Comparison of ENCODE assay signal across 15 cellular contexts in genomic region chr19:17376935-17377600, GRCh38. TPM values are rescaled to one million over a fixed set of nuclear protein-coding genes. Genes with fewer than 3 reads are reported as not detected.
DNase-seq lines count a peak whose midpoint lies in the region; ATAC-seq, FAIRE-seq and TF ChIP-seq lines count a peak whose summit lies in the region.
"Had no signal": no experiment of that assay in that cellular context is flagged by ENCODE, and none has a peak within 500 bp of the region (broad histone marks: within the 10 kb centered on the region; RNA-seq: fewer than 3 reads in every experiment).

A gene with protein sequence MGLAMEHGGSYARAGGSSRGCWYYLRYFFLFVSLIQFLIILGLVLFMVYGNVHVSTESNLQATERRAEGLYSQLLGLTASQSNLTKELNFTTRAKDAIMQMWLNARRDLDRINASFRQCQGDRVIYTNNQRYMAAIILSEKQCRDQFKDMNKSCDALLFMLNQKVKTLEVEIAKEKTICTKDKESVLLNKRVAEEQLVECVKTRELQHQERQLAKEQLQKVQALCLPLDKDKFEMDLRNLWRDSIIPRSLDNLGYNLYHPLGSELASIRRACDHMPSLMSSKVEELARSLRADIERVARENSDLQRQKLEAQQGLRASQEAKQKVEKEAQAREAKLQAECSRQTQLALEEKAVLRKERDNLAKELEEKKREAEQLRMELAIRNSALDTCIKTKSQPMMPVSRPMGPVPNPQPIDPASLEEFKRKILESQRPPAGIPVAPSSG (minus strand): TSS chr19:17377342. CDS start chr19:17377288, 54 bp downstream.

- H3K4me2 ChIP-seq in BLaER1 treated with 17β-estradiol and CSF1 and Interleukin-3, amounts not matched to agents 10 nM and 100 nM, result peak within 1 kb of the TSS; percentile 65 to 95 (median 86)
- H3K4me2 ChIP-seq: A549 had no signal

- no peaks in the 10 kb centered on the region for H3K36me3 ChIP-seq in BLaER1 treated with 17β-estradiol and CSF1 and Interleukin-3, amounts not matched to agents 10 nM and 100 nM
- H3K36me3 ChIP-seq in kidney (ENCODE audit: control insufficient read depth in 1 of 2, insufficient read depth in 2 of 2, low read length in 2 of 2) (no peaks in the 10 kb centered on the region), rectal smooth muscle tissue (ENCODE audit: control insufficient read depth, insufficient read depth, low read length) (no peaks in the 10 kb centered on the region)
- no peaks in the 10 kb centered on the region for H3K36me3 ChIP-seq in CD4-positive, alpha-beta memory T cell (ENCODE audit: insufficient read depth, low read length)

- peaks cover 0 to 11% (median 7%) of the 10 kb centered on the region in 5 experiments for H3K9me3 Mint-ChIP-seq in brain
- H3K9me3 Mint-ChIP-seq in CD4-positive, alpha-beta memory T cell, result peaks cover 0 to 3% (median 0%) of the 10 kb centered on the region in 8 donors

- intact Hi-C loops in kidney (cut with DNase I), result no loop called here
- intact Hi-C loops in CD4-positive, alpha-beta memory T cell (cut with micrococcal nuclease), result no loop called here

- no peak for ATAC-seq in GM18909 (IDR thresholded peaks at IDR 0.05; ENCODE audit: poor library complexity, unreplicated experiment)
- ATAC-seq: A549, HCT116 had no signal

- H3K4me3 ChIP-seq in BLaER1 treated with 17β-estradiol and CSF1 and Interleukin-3, amounts not matched to agents 10 nM and 100 nM, result peak within 1 kb of the TSS in 4 of 10 experiments; percentile 25 to 48 (median 42); a peak in 7 of 20 replicates
- H3K4me3 ChIP-seq in kidney (ENCODE audit: low read length in 2 of 2), result peak within 1 kb of the TSS; percentile 29 to 32
- H3K4me3 ChIP-seq in rectal smooth muscle tissue (ENCODE audit: low read length), result peak within 1 kb of the TSS; percentile 32
- H3K4me3 ChIP-seq in CD4-positive, alpha-beta memory T cell (ENCODE audit: low read length in 2 of 2), result no peak within 1 kb of the TSS
- H3K4me3 ChIP-seq: A549 had no signal

- H3K27me3 Mint-ChIP-seq in brain, result peaks cover 9% of the 10 kb centered on the region
- H3K27me3 Mint-ChIP-seq in CD4-positive, alpha-beta memory T cell, result peaks cover 2 to 6% of the 10 kb centered on the region in 2 donors

- peaks cover 0 to 8% (median 4%) of the 10 kb centered on the region in 11 experiments; a peak in 3 of 22 replicates for H3K9me3 ChIP-seq in BLaER1 treated with 17β-estradiol and CSF1 and Interleukin-3, amounts not matched to agents 10 nM and 100 nM (replicated peaks in 1 of 11)
- H3K9me3 ChIP-seq in kidney (ENCODE audit: control insufficient read depth in 1 of 2, low read length in 2 of 2), result no peaks in the 10 kb centered on the region
- H3K9me3 ChIP-seq in CD4-positive, alpha-beta memory T cell (ENCODE audit: control insufficient read depth in 1 of 2, low read length in 2 of 2), result no peaks in the 10 kb centered on the region
- H3K9me3 ChIP-seq: A549 had no signal

- H3K27me3 ChIP-seq in BLaER1 treated with 17β-estradiol and CSF1 and Interleukin-3, amounts not matched to agents 10 nM and 100 nM, result no peaks in the 10 kb centered on the region
- no peaks in the 10 kb centered on the region for H3K27me3 ChIP-seq in rectal smooth muscle tissue (ENCODE audit: control insufficient read depth, insufficient read depth, low read length)
- H3K27me3 ChIP-seq in CD4-positive, alpha-beta memory T cell (ENCODE audit: insufficient read depth, low read length), result no peaks in the 10 kb centered on the region

- no peaks in the 10 kb centered on the region for H3K4me1 Mint-ChIP-seq in brain
- H3K4me1 Mint-ChIP-seq in CD4-positive, alpha-beta memory T cell, result peaks cover 0 to 5% (median under 1%) of the 10 kb centered on the region in 4 donors

- H3K27ac Mint-ChIP-seq in brain, result no peak within 1 kb of the TSS
- H3K27ac Mint-ChIP-seq in CD4-positive, alpha-beta memory T cell, result no peak within 1 kb of the TSS
- H3K27ac Mint-ChIP-seq: activated naive CD8-positive, alpha-beta T cell had no signal

- CTCF ChIA-PET in CD4-positive, alpha-beta memory T cell (lab: Charles Lee; ENCODE audit: partially characterized antibody), result interaction anchor here (0.6 kb wide), 1 partner anchor 31 kb away, joined by 3 read pairs; no protein-coding TSS in a partner anchor

- no peak for TF ChIP-seq POLR2A in GM12892 (IDR thresholded peaks at IDR 0.05; ENCODE audit: low read depth, low read length)

- TF ChIP-seq CTCF in brain (conservative IDR thresholded peaks at IDR 0.05) (no peak), kidney (IDR thresholded peaks at IDR 0.05; ENCODE audit: borderline replicate concordance, extremely low read depth, insufficient read depth) (no peak)

- H3K4me3 Mint-ChIP-seq in brain, result no peak within 1 kb of the TSS
- H3K4me3 Mint-ChIP-seq in CD4-positive, alpha-beta memory T cell, result no peak within 1 kb of the TSS
- H3K4me3 Mint-ChIP-seq: activated naive CD8-positive, alpha-beta T cell had no signal

- peaks cover 62 to 94% (median 86%) of the 10 kb centered on the region in 10 experiments for H3K4me1 ChIP-seq in BLaER1 treated with 17β-estradiol and CSF1 and Interleukin-3, amounts not matched to agents 10 nM and 100 nM
- H3K4me1 ChIP-seq in kidney (ENCODE audit: control insufficient read depth in 1 of 2, insufficient read depth in 1 of 2, low read depth in 1 of 2, low read length in 2 of 2), result no peaks in the 10 kb centered on the region
- H3K4me1 ChIP-seq in rectal smooth muscle tissue (ENCODE audit: control insufficient read depth, insufficient read depth, low read length), result no peaks in the 10 kb centered on the region
- H3K4me1 ChIP-seq in CD4-positive, alpha-beta memory T cell (ENCODE audit: insufficient read depth, low read length), result no peaks in the 10 kb centered on the region
- H3K4me1 ChIP-seq: A549 had no signal

- H3K27ac ChIP-seq in BLaER1 treated with 17β-estradiol and CSF1 and Interleukin-3, amounts not matched to agents 10 nM and 100 nM, result peak within 1 kb of the TSS in 10 of 11 experiments; percentile 44 to 81 (median 74); a peak in 19 of 22 replicates
- H3K27ac ChIP-seq in kidney (ENCODE audit: low read depth in 2 of 2, low read length in 2 of 2) (no peak within 1 kb of the TSS), rectal smooth muscle tissue (ENCODE audit: low read depth, low read length) (no peak within 1 kb of the TSS)
- no peak within 1 kb of the TSS for H3K27ac ChIP-seq in CD4-positive, alpha-beta memory T cell (ENCODE audit: low read depth, low read length)
- H3K27ac ChIP-seq: A549 had no signal

- FAIRE-seq in kidney (lab: Jason Lieb, UNC) (no peak), GM12892 (lab: Jason Lieb, UNC) (no peak)
- FAIRE-seq: A549 had no signal

- peak within 1 kb of the TSS in 10 of 11 experiments; percentile 37 to 63 (median 53); a peak in 15 of 22 replicates for H3K9ac ChIP-seq in BLaER1 treated with 17β-estradiol and CSF1 and Interleukin-3, amounts not matched to agents 10 nM and 100 nM
- no peak within 1 kb of the TSS for H3K9ac ChIP-seq in kidney (ENCODE audit: low read length in 2 of 2)
- no peak within 1 kb of the TSS for H3K9ac ChIP-seq in rectal smooth muscle tissue (ENCODE audit: low read length)

- no peaks in the 10 kb centered on the region for H3K36me3 Mint-ChIP-seq in brain
- H3K36me3 Mint-ChIP-seq in CD4-positive, alpha-beta memory T cell, result no peaks in the 10 kb centered on the region
- H3K36me3 Mint-ChIP-seq: naive B cell had no signal

- POLR2A ChIA-PET in CD4-positive, alpha-beta memory T cell (lab: Charles Lee; ENCODE audit: partially characterized antibody), result no interaction called here

- no peaks in the 10 kb centered on the region for H4K20me1 ChIP-seq in BLaER1 treated with 17β-estradiol and CSF1 and Interleukin-3, amounts not matched to agents 10 nM and 100 nM

- DNase-seq in kidney (peak; percentile 81), GM12892 (ENCODE audit: insufficient read length) (no peak), nucleus accumbens (lab: John Stamatoyannopoulos, UW) (no peak)
- no peak for DNase-seq in CD4-positive, alpha-beta memory T cell
- DNase-seq: effector CD8-positive, alpha-beta T cell; hippocampal formation; naive B cell; NCI-H187 treated with DMSO at 0.1 percent for 48 hours had no signal

RNA-seq across cellular contexts. Expression of the gene that starts here (rescaled TPM):
- 35.9 TPM for polyA plus RNA-seq in brain (ENCODE audit: insufficient read depth, low read depth, low replicate concordance)
- 195 TPM for total RNA-seq in kidney
- polyA plus RNA-seq in kidney (ENCODE audit: insufficient read depth, low read depth, low replicate concordance), result 148 TPM
- total RNA-seq in CD4-positive, alpha-beta memory T cell, result under 1 TPM in 1 of 2 experiments, not detected in 1; 0.23 TPM
- not detected for polyA plus RNA-seq in CD4-positive, alpha-beta memory T cell
- 0.15 TPM for polyA plus RNA-seq in GM12892 (2012; ENCODE audit: missing spikeins)
- polyA plus RNA-seq: A549 had no signal

Comparison
In these comparisons a context has a peak if more than half of its experiments do, and no peak if none do; other contexts are left out.
1. RNA of the gene that starts here (total RNA-seq): 195 TPM in kidney (single experiment); 0.23 TPM in CD4-positive, alpha-beta memory T cell; every median in the first group is over 100 times any median in the second.
2. RNA of the gene that starts here (polyA plus RNA-seq): 148 TPM in kidney (single experiment) and 35.9 TPM in brain (single experiment); not detected in CD4-positive, alpha-beta memory T cell; every median in the first group is over 10 times any median in the second.
3. H3K27ac ChIP-seq: peak in BLaER1 treated with 17β-estradiol and CSF1 and Interleukin-3, amounts not matched to agents 10 nM and 100 nM (10 of 11); none in kidney (0 of 2), rectal smooth muscle tissue (single experiment) and CD4-positive, alpha-beta memory T cell (single experiment).
4. H3K4me3 ChIP-seq: peak in kidney (2 of 2) and rectal smooth muscle tissue (single experiment); none in CD4-positive, alpha-beta memory T cell (0 of 2).
5. H3K9ac ChIP-seq: peak in BLaER1 treated with 17β-estradiol and CSF1 and Interleukin-3, amounts not matched to agents 10 nM and 100 nM (10 of 11); none in kidney (0 of 2) and rectal smooth muscle tissue (single experiment).